11 cellular contexts compared by ENCODE assay signal in genomic region chr11:65308281-65308891, GRCh38. TPM values are rescaled to one million over a fixed set of nuclear protein-coding genes. Genes with fewer than 3 reads are reported as not detected.
A peak's percentile ranks its signal among the peaks of the same experiment; 100 is the strongest.
DNase-seq lines count a peak whose midpoint lies in the region; ATAC-seq and TF ChIP-seq lines count a peak whose summit lies in the region.
"Had no signal": no experiment of that assay in that cellular context is flagged by ENCODE, and none has a peak within 500 bp of the region (broad histone marks: within the 10 kb centered on the region; RNA-seq: fewer than 3 reads in every experiment).

No MANE protein-coding gene starts in this region.

- H3K9me3 ChIP-seq in right atrium auricular region: no peaks in the 10 kb centered on the region
- no peaks in the 10 kb centered on the region for H3K9me3 ChIP-seq in naive thymus-derived CD4-positive, alpha-beta T cell (ENCODE audit: control insufficient read depth in 2 of 3, low read length in 3 of 3)
- H3K9me3 ChIP-seq: thoracic aorta had no signal

- no peaks in the 10 kb centered on the region for H3K9me3 Mint-ChIP-seq in endothelial cell (ENCODE audit: unreplicated experiment)
- no peaks in the 10 kb centered on the region for H3K9me3 Mint-ChIP-seq in naive thymus-derived CD4-positive, alpha-beta T cell
- H3K9me3 Mint-ChIP-seq: IgD-negative memory B cell had no signal

- ATAC-seq in Right ventricle myocardium superior (ENCODE audit: poor library complexity) (peak; percentile 18), GM21619 (IDR thresholded peaks at IDR 0.05; ENCODE audit: unreplicated experiment) (no peak), HG03571 (IDR thresholded peaks at IDR 0.05; ENCODE audit: unreplicated experiment) (no peak)
- ATAC-seq in naive thymus-derived CD4-positive, alpha-beta T cell: peak; percentile 74

- peak; percentile 70 for DNase-seq in Right ventricle myocardium superior
- no peak for DNase-seq in right atrium auricular region (ENCODE audit: low spot score)
- no peak for DNase-seq in endothelial cell (ENCODE audit: low spot score)
- no peak for DNase-seq in naive thymus-derived CD4-positive, alpha-beta T cell
- no peak for DNase-seq in cerebellar cortex (ENCODE audit: low spot score)
- no peak for DNase-seq in nucleus accumbens (lab: John Stamatoyannopoulos, UW)
- DNase-seq: anterior cingulate cortex had no signal

- no peaks in the 10 kb centered on the region for H3K27me3 ChIP-seq in right atrium auricular region
- no peaks in the 10 kb centered on the region for H3K27me3 ChIP-seq in naive thymus-derived CD4-positive, alpha-beta T cell (ENCODE audit: control insufficient read depth in 2 of 2, insufficient read depth in 2 of 2, low read length in 2 of 2)

- peak overlapping the region in 1 of 2 donors; percentile 27 for H3K27ac ChIP-seq in right atrium auricular region
- H3K27ac ChIP-seq in naive thymus-derived CD4-positive, alpha-beta T cell (ENCODE audit: low read depth, low read length): no peak overlapping the region
- H3K27ac ChIP-seq: thoracic aorta had no signal

- H3K4me1 ChIP-seq in right atrium auricular region: peaks cover 0 to 47% of the 10 kb centered on the region in 2 donors
- no peaks in the 10 kb centered on the region for H3K4me1 ChIP-seq in naive thymus-derived CD4-positive, alpha-beta T cell (ENCODE audit: control insufficient read depth in 2 of 2, insufficient read depth in 2 of 2, low read length in 2 of 2)

- intact Hi-C loops in Right ventricle myocardium superior (cut with DNase I): no loop called here
- intact Hi-C loops in naive thymus-derived CD4-positive, alpha-beta T cell (cut with micrococcal nuclease): no loop called here

- H3K36me3 Mint-ChIP-seq in endothelial cell (ENCODE audit: low read depth, unreplicated experiment): peaks cover 8% of the 10 kb centered on the region
- H3K36me3 Mint-ChIP-seq in naive thymus-derived CD4-positive, alpha-beta T cell: peaks cover 0 to 8% (median 4%) of the 10 kb centered on the region in 5 donors

- no peak overlapping the region for H3K4me3 ChIP-seq in right atrium auricular region
- no peak overlapping the region for H3K4me3 ChIP-seq in naive thymus-derived CD4-positive, alpha-beta T cell (ENCODE audit: low read length)
- H3K4me3 ChIP-seq: thoracic aorta had no signal

- H3K27me3 Mint-ChIP-seq in endothelial cell (ENCODE audit: unreplicated experiment): peaks cover 9% of the 10 kb centered on the region
- H3K27me3 Mint-ChIP-seq in naive thymus-derived CD4-positive, alpha-beta T cell: peaks cover 0 to 2% (median 0%) of the 10 kb centered on the region in 5 donors

- TF ChIP-seq CTCF in right atrium auricular region (IDR thresholded peaks at IDR 0.05) (no peak), endothelial cell (IDR thresholded peaks at IDR 0.05; ENCODE audit: unreplicated experiment) (no peak)

- CTCF ChIA-PET in naive thymus-derived CD4-positive, alpha-beta T cell (lab: Charles Lee): interaction anchor here (0.5 kb wide), 1 partner anchor 238 kb away, joined by 3 read pairs; no protein-coding TSS in a partner anchor

- H3K27ac Mint-ChIP-seq in endothelial cell (ENCODE audit: unreplicated experiment): no peak overlapping the region
- H3K27ac Mint-ChIP-seq in naive thymus-derived CD4-positive, alpha-beta T cell: peak overlapping the region in 1 of 9 donors; percentile 4
- H3K27ac Mint-ChIP-seq: IgD-negative memory B cell had no signal

- POLR2A ChIA-PET in naive thymus-derived CD4-positive, alpha-beta T cell (lab: Charles Lee): no interaction called here

- H3K4me3 Mint-ChIP-seq in endothelial cell (ENCODE audit: unreplicated experiment): peak overlapping the region; percentile 42
- H3K4me3 Mint-ChIP-seq in naive thymus-derived CD4-positive, alpha-beta T cell: no peak overlapping the region
- H3K4me3 Mint-ChIP-seq: IgD-negative memory B cell had no signal

- H3K36me3 ChIP-seq in right atrium auricular region: no peaks in the 10 kb centered on the region
- no peaks in the 10 kb centered on the region for H3K36me3 ChIP-seq in naive thymus-derived CD4-positive, alpha-beta T cell (ENCODE audit: control insufficient read depth in 2 of 3, insufficient read depth in 3 of 3, low read length in 3 of 3)
- H3K36me3 ChIP-seq: thoracic aorta had no signal

- H3K4me1 Mint-ChIP-seq in endothelial cell (ENCODE audit: unreplicated experiment): peaks cover 1% of the 10 kb centered on the region
- H3K4me1 Mint-ChIP-seq in naive thymus-derived CD4-positive, alpha-beta T cell: peaks cover 0 to under 1% (median 0%) of the 10 kb centered on the region in 7 donors

RNA-seq across cellular contexts. Expression of gene CDC42EP2, which starts 6.3 kb away (rescaled TPM):
- total RNA-seq in Right ventricle myocardium superior (14.0 TPM), right atrium auricular region (10 to 100 TPM; 14.4 to 31.0 TPM), endothelial cell (ENCODE audit: unreplicated experiment) (37.7 TPM)
- total RNA-seq in naive thymus-derived CD4-positive, alpha-beta T cell: 1 to 10 TPM in 2 of 5 experiments, under 1 TPM in 3; 0.58 to 1.8 (median 0.89) TPM
- not detected for polyA plus RNA-seq in naive thymus-derived CD4-positive, alpha-beta T cell
- polyA plus RNA-seq: IgD-negative memory B cell had no signal

RNA-seq across cellular contexts. Expression of gene DPF2, which starts 25.3 kb away (rescaled TPM):
- total RNA-seq in Right ventricle myocardium superior: 49.3 TPM
- total RNA-seq in right atrium auricular region: 10 to 100 TPM; 46.3 TPM
- total RNA-seq in endothelial cell (ENCODE audit: unreplicated experiment): 77.6 TPM
- total RNA-seq in naive thymus-derived CD4-positive, alpha-beta T cell: 10 to 100 TPM; 45.3 to 99.3 (median 88.1) TPM
- 10 to 100 TPM; 52.4 to 70.6 TPM for polyA plus RNA-seq in naive thymus-derived CD4-positive, alpha-beta T cell

RNA-seq across cellular contexts. Expression of gene TIGD3, which starts 46.2 kb away (rescaled TPM):
- total RNA-seq in Right ventricle myocardium superior (1.0 TPM), right atrium auricular region (under 1 TPM in 1 of 2 donors, not detected in 1; 0.22 TPM), endothelial cell (ENCODE audit: unreplicated experiment) (0.44 TPM)
- 1 to 10 TPM in 4 of 5 experiments, under 1 TPM in 1; 0.39 to 2.0 (median 1.6) TPM for total RNA-seq in naive thymus-derived CD4-positive, alpha-beta T cell
- polyA plus RNA-seq in naive thymus-derived CD4-positive, alpha-beta T cell: under 1 TPM; 0.45 to 0.75 TPM
- total RNA-seq: thoracic aorta had no signal

RNA-seq across cellular contexts. Expression of gene POLA2, which starts 46.6 kb away (rescaled TPM):
- total RNA-seq in Right ventricle myocardium superior (4.9 TPM), right atrium auricular region (10 to 100 TPM in 1 of 2 donors, 1 to 10 TPM in 1; 4.5 to 12.4 TPM), endothelial cell (ENCODE audit: unreplicated experiment) (17.9 TPM)
- total RNA-seq in naive thymus-derived CD4-positive, alpha-beta T cell: 10 to 100 TPM; 13.4 to 51.6 (median 27.8) TPM
- polyA plus RNA-seq in naive thymus-derived CD4-positive, alpha-beta T cell: 10 to 100 TPM in 1 of 2 donors, 1 to 10 TPM in 1; 9.0 to 12.9 TPM

Comparison
In these comparisons a context has a peak if more than half of its experiments do, and no peak if none do; other contexts are left out.
1. ATAC-seq: peak in Right ventricle myocardium superior (single experiment) and naive thymus-derived CD4-positive, alpha-beta T cell (single experiment); none in GM21619 (single experiment) and HG03571 (single experiment).